15 cellular contexts compared by ENCODE assay signal in genomic region chr11:72451836-72452376, GRCh38. TPM values are rescaled to one million over a fixed set of nuclear protein-coding genes. Genes with fewer than 3 reads are reported as not detected.
DNase-seq lines count a peak whose midpoint lies in the region; ATAC-seq and TF ChIP-seq lines count a peak whose summit lies in the region.
"Had no signal": no experiment of that assay in that cellular context is flagged by ENCODE, and none has a peak within 500 bp of the region (broad histone marks: within the 10 kb centered on the region; RNA-seq: fewer than 3 reads in every experiment).

No MANE protein-coding gene starts in this region.

- no peak overlapping the region for H3K27ac Mint-ChIP-seq in activated T-helper 17 cell treated with anti-CD3 and anti-CD28 coated beads, Interleukin-2, amount 50 U/mL, for 72 hours
- H3K27ac Mint-ChIP-seq: CD8-positive, alpha-beta T cell; HFFc6 had no signal

- H3K4me3 Mint-ChIP-seq in activated T-helper 17 cell treated with anti-CD3 and anti-CD28 coated beads, Interleukin-2, amount 50 U/mL, for 72 hours: no peak overlapping the region
- H3K4me3 Mint-ChIP-seq: CD8-positive, alpha-beta T cell; HFFc6 had no signal

- H3K36me3 Mint-ChIP-seq in activated T-helper 17 cell treated with anti-CD3 and anti-CD28 coated beads, Interleukin-2, amount 50 U/mL, for 72 hours (ENCODE audit: low read depth): no peaks in the 10 kb centered on the region
- H3K36me3 Mint-ChIP-seq: CD8-positive, alpha-beta T cell had no signal

- H3K27me3 Mint-ChIP-seq in activated T-helper 17 cell treated with anti-CD3 and anti-CD28 coated beads, Interleukin-2, amount 50 U/mL, for 72 hours: peaks cover 3% of the 10 kb centered on the region

- H3K4me1 Mint-ChIP-seq in activated T-helper 17 cell treated with anti-CD3 and anti-CD28 coated beads, Interleukin-2, amount 50 U/mL, for 72 hours: no peaks in the 10 kb centered on the region

- no peaks in the 10 kb centered on the region for H3K9me3 Mint-ChIP-seq in activated T-helper 17 cell treated with anti-CD3 and anti-CD28 coated beads, Interleukin-2, amount 50 U/mL, for 72 hours
- H3K9me3 Mint-ChIP-seq: CD8-positive, alpha-beta T cell; HFFc6 had no signal

- peak; percentile 34 for ATAC-seq in activated T-helper 17 cell treated with anti-CD3 and anti-CD28 coated beads, Interleukin-2, amount 50 U/mL, for 72 hours (replicated peaks)
- ATAC-seq: A549; CD8-positive, alpha-beta T cell had no signal

- DNase-seq in CD1c-positive myeloid dendritic cell (ENCODE audit: extremely low spot score) (peak; percentile 57), GM12865 (ENCODE audit: low read depth) (peak; percentile 13), pons (ENCODE audit: low spot score) (peak; percentile 52), dermis blood vessel endothelial cell (no peak), DMS53 (lab: John Stamatoyannopoulos, UW) (no peak), SW 1271 (lab: John Stamatoyannopoulos, UW) (no peak)
- DNase-seq: BE2C; CD8-positive, alpha-beta T cell; COR-L47; DMS153; GF-D8; HCEC 1CT; HFFc6 had no signal

- H3K4me3 ChIP-seq in GM12865 (ENCODE audit: low read depth, low read length): no peak overlapping the region
- H3K4me3 ChIP-seq: A549 had no signal

- no peak for TF ChIP-seq CTCF in GM12865 (IDR thresholded peaks at IDR 0.05; ENCODE audit: insufficient read depth, low read depth, low read length, missing control alignments)

RNA-seq across cellular contexts. Expression of gene CLPB, which starts 17.6 kb away (rescaled TPM):
- 10 to 100 TPM; 33.7 to 43.8 TPM for total RNA-seq in activated T-helper 17 cell treated with anti-CD3 and anti-CD28 coated beads, Interleukin-2, amount 50 U/mL, for 72 hours
- 54.1 and 66.7 TPM in 2 replicates for total RNA-seq in dermis blood vessel endothelial cell

Comparison
In these comparisons a context has a peak if more than half of its experiments do, and no peak if none do; other contexts are left out.
1. DNase-seq: peak in CD1c-positive myeloid dendritic cell (single experiment), GM12865 (single experiment) and pons (single experiment); none in dermis blood vessel endothelial cell (single experiment), DMS53 (single experiment) and SW 1271 (0 of 2).